In genomic region chr1:111802110-111802509, GRCh38 we compare ENCODE assay signal across 17 cellular contexts.
"Had no signal": no experiment of that assay in that cellular context is flagged by ENCODE, and none has a peak within 500 bp of the region (broad histone marks: within the 10 kb centered on the region; RNA-seq: fewer than 3 reads in every experiment).

No MANE protein-coding gene starts in this region.

- H3K27ac ChIP-seq: left lung, parathyroid adenoma, right lobe of liver, testis, transverse colon had no signal

- H3K4me1 ChIP-seq: left lung, parathyroid adenoma, right lobe of liver, testis, transverse colon had no signal

- H3K9me3 ChIP-seq: left lung, right lobe of liver, testis, transverse colon had no signal

- H3K27me3 ChIP-seq: dorsolateral prefrontal cortex, left lung, right lobe of liver, testis, transverse colon had no signal

- H3K36me3 ChIP-seq: left lung, right lobe of liver, transverse colon had no signal

- DNase-seq: central memory CD4-positive, alpha-beta T cell; cortex of kidney; effector CD8-positive, alpha-beta T cell; foreskin melanocyte; islet precursor cell; left lung; naive thymus-derived CD4-positive, alpha-beta T cell; nephron progenitor cell; right lobe of liver; stimulated activated CD4-positive, alpha-beta T cell treated with anti-CD3 and anti-CD28 coated beads, Interleukin-4, amount 100 ng/mL, for 4 hours; stimulated activated naive B cell treated with anti-CD40 and anti-IgM and Interleukin-4, amounts not matched to agents 10 μg/mL and 1 μg/mL and 100 μg/mL, for 72 hours; stimulated activated naive CD8-positive, alpha-beta T cell treated with anti-CD3 and anti-CD28 coated beads, Interleukin-15, amount 100 ng/mL, for 72 hours; testis; transverse colon had no signal

- ATAC-seq: left lung; naive thymus-derived CD4-positive, alpha-beta T cell; stimulated activated naive B cell treated with anti-CD40 and anti-IgM and Interleukin-4, amounts not matched to agents 10 μg/mL and 1 μg/mL and 100 μg/mL, for 72 hours; stimulated activated naive CD8-positive, alpha-beta T cell treated with anti-CD3 and anti-CD28 coated beads, Interleukin-15, amount 100 ng/mL, for 72 hours had no signal

- H3K4me3 ChIP-seq: dorsolateral prefrontal cortex, left lung, lung, right lobe of liver, testis, transverse colon had no signal
